1 cellular context compared by ENCODE assay signal in genomic region chr20:50238081-50238800, GRCh38.
TF ChIP-seq lines count a peak whose summit lies in the region.

No MANE protein-coding gene starts in this region.

TF ChIP-seq in K562, 482 proteins besides CTCF, POLR2A, EP300 and RAD21:
- TF ChIP-seq ZFP36 (IDR thresholded peaks at IDR 0.05; ENCODE audit: low read depth, low read length, partially characterized antibody) (peak; percentile 73), ZNF717 (CRISPR knock-in tag; IDR thresholded peaks at IDR 0.05) (no peak)
TF ChIP-seq in K562: peak in this region for 1.
